8 cellular contexts compared by ENCODE assay signal in the genomic region with DNA sequence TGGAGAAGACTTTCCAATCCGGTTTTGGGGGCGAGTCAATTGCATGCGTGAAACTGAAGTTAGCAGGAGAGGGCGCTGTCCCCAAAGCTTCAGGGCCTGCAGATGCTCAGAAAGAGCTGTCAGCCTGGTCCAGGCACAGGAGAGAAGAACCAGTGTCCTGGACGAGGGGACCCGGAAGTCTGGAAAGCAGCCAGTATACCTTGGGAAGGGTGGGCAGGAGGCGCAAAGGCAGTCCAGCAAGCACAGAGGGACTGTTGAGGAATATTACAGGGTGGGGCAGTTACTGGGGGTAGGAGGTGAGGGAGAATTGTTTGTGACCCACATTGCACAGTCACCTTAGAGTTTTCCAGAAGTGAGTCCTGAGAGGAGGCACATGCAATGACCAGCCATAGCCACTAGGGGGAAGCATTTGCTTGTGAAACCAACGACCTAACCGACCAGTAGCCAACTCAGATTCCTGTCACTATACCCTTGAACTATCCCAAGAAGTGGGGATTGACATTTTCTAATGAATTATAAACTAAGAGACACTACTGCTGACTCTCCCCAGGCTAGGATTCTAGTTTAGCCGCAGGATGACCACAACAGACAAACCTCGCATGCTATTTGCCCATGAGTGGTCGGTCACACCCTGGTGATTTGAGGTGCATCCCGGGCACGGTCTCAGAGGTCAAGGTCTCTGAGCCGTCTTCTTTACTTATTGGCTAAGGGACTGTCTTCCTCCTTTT.
DNase-seq lines count a peak whose midpoint lies in the region; ATAC-seq and TF ChIP-seq lines count a peak whose summit lies in the region.

No MANE protein-coding gene starts in this region.

- H3K9me3 ChIP-seq in esophagus squamous epithelium, result no peaks in the 10 kb centered on the region

- 54 to 56% methylated on average over 14 of the region's 15 CpGs for WGBS in esophagus squamous epithelium, 2 donors

- no peak for TF ChIP-seq POLR2A in esophagus squamous epithelium (IDR thresholded peaks at IDR 0.05)

- BruUV-seq in Calu3 (replicated peaks; lab: Mats Ljungman, UMichigan), result no TSS peak

- H3K36me3 ChIP-seq in esophagus squamous epithelium, result no peaks in the 10 kb centered on the region

- no peak overlapping the region for H3K4me3 ChIP-seq in esophagus squamous epithelium

- no peaks in the 10 kb centered on the region for H3K27me3 ChIP-seq in esophagus squamous epithelium

- H3K4me3 Mint-ChIP-seq in Calu3 (ENCODE audit: low read depth, unreplicated experiment), result no peak overlapping the region
- no peak overlapping the region for H3K4me3 Mint-ChIP-seq in natural killer cell

- DNase-seq in Calu3 (peak; percentile 76), GM20000 (ENCODE audit: low spot score) (peak; percentile 57), NCI-H82 treated with DMSO at 0.1 percent for 48 hours (lab: John Stamatoyannopoulos, UW; ENCODE audit: unreplicated experiment) (peak; percentile 39), esophagus squamous epithelium (lab: John Stamatoyannopoulos, UW) (no peak), natural killer cell (peak; percentile 44)
- peak; percentile 78 for DNase-seq in activated CD8-positive, alpha-beta memory T cell treated with anti-CD3 and anti-CD28 coated beads, Interleukin-2, amount 50 U/mL, for 48 hours
- peak; percentile 59 for DNase-seq in stimulated activated naive CD8-positive, alpha-beta T cell treated with anti-CD3 and anti-CD28 coated beads, Interleukin-15, Interleukin-2, amounts not matched to agents 100 U/mL and 50 U/mL, for 24 hours

- H3K4me1 ChIP-seq in esophagus squamous epithelium, result peaks cover 0 to 10% (median 0%) of the 10 kb centered on the region in 3 donors

- peak; percentile 72 for ATAC-seq in HG03575 (IDR thresholded peaks at IDR 0.05; ENCODE audit: extremely low read depth, insufficient number of reproducible peaks, low FRiP score, unreplicated experiment)
- ATAC-seq in natural killer cell, result peak; percentile 59 to 80 (median 71)
- ATAC-seq in stimulated activated naive CD8-positive, alpha-beta T cell treated with anti-CD3 and anti-CD28 coated beads, Interleukin-15, Interleukin-2, amounts not matched to agents 100 U/mL and 50 U/mL, for 24 hours, result peak; percentile 71

- intact Hi-C loops in Calu3 (cut with micrococcal nuclease; ENCODE audit: unreplicated experiment) (loop anchor here (5.0 kb wide), 1 partner anchor 975 kb away; no protein-coding TSS in a partner anchor), esophagus squamous epithelium (cut with DNase I) (loop anchor here (10.0 kb wide), 1 partner anchor 533 kb away; no protein-coding TSS in a partner anchor), natural killer cell (cut with micrococcal nuclease) (loop anchor here (1.0 kb wide), 1 partner anchor 1476 kb away; no protein-coding TSS in a partner anchor)

- H3K27ac ChIP-seq in esophagus squamous epithelium, result peak overlapping the region in 1 of 4 donors; percentile 34

- TF ChIP-seq CTCF in Calu3 (IDR thresholded peaks at IDR 0.05; ENCODE audit: unreplicated experiment) (peak; percentile 90), GM20000 (IDR thresholded peaks at IDR 0.05; ENCODE audit: extremely low read depth, missing control alignments) (peak; percentile 88), esophagus squamous epithelium (IDR thresholded peaks at IDR 0.05) (peak; percentile 75 to 97 (median 89)), natural killer cell (IDR thresholded peaks at IDR 0.05) (peak; percentile 82)

- H3K27ac Mint-ChIP-seq in Calu3 (ENCODE audit: unreplicated experiment), result no peak overlapping the region
- H3K27ac Mint-ChIP-seq in natural killer cell, result no peak overlapping the region

- no peaks in the 10 kb centered on the region for H3K36me3 Mint-ChIP-seq in Calu3 (ENCODE audit: insufficient read depth, unreplicated experiment)
- no peaks in the 10 kb centered on the region for H3K36me3 Mint-ChIP-seq in natural killer cell

- H3K27me3 Mint-ChIP-seq in Calu3 (ENCODE audit: unreplicated experiment), result no peaks in the 10 kb centered on the region
- no peaks in the 10 kb centered on the region for H3K27me3 Mint-ChIP-seq in natural killer cell (ENCODE audit: low read depth in 2 of 2)

- H3K4me1 Mint-ChIP-seq in Calu3 (ENCODE audit: low read depth, unreplicated experiment), result no peaks in the 10 kb centered on the region
- H3K4me1 Mint-ChIP-seq in natural killer cell, result no peaks in the 10 kb centered on the region

- CTCF ChIA-PET in Calu3 (lab: Charles Lee), result interaction anchor here (0.7 kb wide), 1 partner anchor 267 kb away, joined by 4 read pairs; no protein-coding TSS in a partner anchor

- no peaks in the 10 kb centered on the region for H3K9me3 Mint-ChIP-seq in Calu3 (ENCODE audit: low read depth, unreplicated experiment)
- no peaks in the 10 kb centered on the region for H3K9me3 Mint-ChIP-seq in natural killer cell
